In the genomic region with DNA sequence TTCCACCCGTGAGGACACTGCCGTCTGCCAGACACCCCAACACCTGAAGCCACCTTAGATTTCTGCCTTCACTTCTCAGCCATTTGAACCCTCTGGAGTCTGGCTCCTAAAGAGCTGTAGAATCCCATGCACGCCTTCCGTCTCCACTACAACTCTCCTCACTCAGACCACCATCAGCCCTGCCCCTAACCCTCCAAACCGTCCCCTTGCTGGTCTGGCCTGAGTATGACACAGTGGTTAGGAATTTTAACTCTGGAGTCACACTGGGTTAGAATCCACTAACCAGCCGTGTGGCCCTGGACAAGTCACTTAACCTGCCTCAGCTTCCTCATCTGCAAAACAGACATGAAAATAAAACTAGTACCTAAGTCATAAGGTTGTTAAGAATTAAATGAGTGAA, we compare ENCODE assay signal across 19 cellular contexts. TPM values are rescaled to one million over a fixed set of nuclear protein-coding genes. Genes with fewer than 3 reads are reported as not detected.
A peak's percentile ranks its signal among the peaks of the same experiment; 100 is the strongest.
DNase-seq lines count a peak whose midpoint lies in the region; TF ChIP-seq lines count a peak whose summit lies in the region.
"Had no signal": no experiment of that assay in that cellular context is flagged by ENCODE, and none has a peak within 500 bp of the region (broad histone marks: within the 10 kb centered on the region; RNA-seq: fewer than 3 reads in every experiment).

No MANE protein-coding gene starts in this region.

- peaks cover 54% of the 10 kb centered on the region for H4K20me1 ChIP-seq in neural progenitor cell (ENCODE audit: low read depth)

- peaks cover 33% of the 10 kb centered on the region for H3F3A ChIP-seq in neural progenitor cell (ENCODE audit: low read depth)

- H2AFZ ChIP-seq in neural progenitor cell (replicated peaks), result no peak overlapping the region

- POLR2A ChIA-PET in CD8-positive, alpha-beta memory T cell (lab: Charles Lee), result interaction anchor here (1.0 kb wide), 2 partner anchors 8 to 11 kb away, joined by 3 to 5 read pairs; a partner anchor contains a TSS

- CTCF ChIA-PET in CD8-positive, alpha-beta memory T cell (lab: Charles Lee), result interaction anchor here (2.5 to 6.5 kb wide), 3 partner anchors 9 to 58 kb away, joined by 20 to 74 read pairs (median 25); no protein-coding TSS in a partner anchor

- peaks cover 30% of the 10 kb centered on the region for H3K4me1 ChIP-seq in CD8-positive, alpha-beta memory T cell (ENCODE audit: insufficient read depth, low read length)
- peaks cover 3% of the 10 kb centered on the region for H3K4me1 ChIP-seq in endodermal cell (ENCODE audit: control insufficient read depth, insufficient read depth, low read length)
- H3K4me1 ChIP-seq in neural progenitor cell, result peaks cover 22% of the 10 kb centered on the region

- no peaks in the 10 kb centered on the region for H3K9me3 ChIP-seq in CD8-positive, alpha-beta memory T cell (ENCODE audit: low read length)
- no peaks in the 10 kb centered on the region for H3K9me3 ChIP-seq in endodermal cell (ENCODE audit: control insufficient read depth, low read length)
- no peaks in the 10 kb centered on the region for H3K9me3 ChIP-seq in neural progenitor cell (ENCODE audit: low read depth)
- H3K9me3 ChIP-seq: body of pancreas, heart left ventricle, tibial artery had no signal

- H3K9ac ChIP-seq in endodermal cell (ENCODE audit: extremely low read depth, low read length, poor library complexity, severe bottlenecking), result no peak overlapping the region
- no peak overlapping the region for H3K9ac ChIP-seq in neural progenitor cell
- H3K9ac ChIP-seq: KMS-11 had no signal

- H3K9me3 Mint-ChIP-seq in CD8-positive, alpha-beta memory T cell, result no peaks in the 10 kb centered on the region
- H3K9me3 Mint-ChIP-seq in HFFc6 (no peaks in the 10 kb centered on the region), endodermal cell (no peaks in the 10 kb centered on the region), neural progenitor cell (no peaks in the 10 kb centered on the region)

- H3K27me3 ChIP-seq in CD8-positive, alpha-beta memory T cell (ENCODE audit: insufficient read depth, low read length, poor library complexity, severe bottlenecking), result no peaks in the 10 kb centered on the region
- H3K27me3 ChIP-seq in endodermal cell (ENCODE audit: control insufficient read depth, insufficient read depth, low read length, poor library complexity, severe bottlenecking) (peaks cover 14% of the 10 kb centered on the region), neural progenitor cell (peaks cover 17% of the 10 kb centered on the region)
- H3K27me3 ChIP-seq: body of pancreas, heart left ventricle, tibial artery had no signal

- H3K4me2 ChIP-seq in neural progenitor cell, result no peak overlapping the region
- H3K4me2 ChIP-seq: KMS-11 had no signal

- 67 to 78% methylated on average over 3 to 6 of the region's 6 CpGs for WGBS in endodermal cell (ENCODE audit: insufficient coverage in 1 of 2, insufficient read length in 1 of 2), 2 experiments

- H3K27ac ChIP-seq in CD8-positive, alpha-beta memory T cell (ENCODE audit: low read depth, low read length), result no peak overlapping the region
- H3K27ac ChIP-seq in endodermal cell (ENCODE audit: low read depth, low read length) (peak overlapping the region; percentile 68), neural progenitor cell (no peak overlapping the region), coronary artery (no peak overlapping the region)
- H3K27ac ChIP-seq: heart left ventricle, KMS-11, RWPE1, skin epidermis, tibial artery had no signal

- peaks cover 0 to 19% (median 0%) of the 10 kb centered on the region in 3 donors for H3K36me3 Mint-ChIP-seq in CD8-positive, alpha-beta memory T cell
- H3K36me3 Mint-ChIP-seq in HFFc6 (ENCODE audit: low read depth) (no peaks in the 10 kb centered on the region), endodermal cell (ENCODE audit: low read depth) (peaks cover 9% of the 10 kb centered on the region), neural progenitor cell (no peaks in the 10 kb centered on the region)

- peaks cover 29 to 48% (median 34%) of the 10 kb centered on the region in 3 donors for H3K4me1 Mint-ChIP-seq in CD8-positive, alpha-beta memory T cell
- H3K4me1 Mint-ChIP-seq in HFFc6 (ENCODE audit: low read depth) (peaks cover 16% of the 10 kb centered on the region), endodermal cell (no peaks in the 10 kb centered on the region), neural progenitor cell (peaks cover 52% of the 10 kb centered on the region)

- no peaks in the 10 kb centered on the region for H3K79me2 ChIP-seq in neural progenitor cell (ENCODE audit: low read depth)

- peak overlapping the region in 6 of 7 donors; percentile 5 to 79 (median 56) for H3K4me3 Mint-ChIP-seq in CD8-positive, alpha-beta memory T cell
- H3K4me3 Mint-ChIP-seq in HFFc6, result no peak overlapping the region
- no peak overlapping the region for H3K4me3 Mint-ChIP-seq in endodermal cell
- H3K4me3 Mint-ChIP-seq in neural progenitor cell, result peak overlapping the region; percentile 91

- no peak for TF ChIP-seq CTCF in HFFc6 (IDR thresholded peaks at IDR 0.05)
- TF ChIP-seq CTCF in endodermal cell (conservative IDR thresholded peaks at IDR 0.05), result no peak
- TF ChIP-seq CTCF in neural progenitor cell (IDR thresholded peaks at IDR 0.05), result no peak
- no peak for TF ChIP-seq CTCF in coronary artery (IDR thresholded peaks at IDR 0.05)

- no peak overlapping the region for H3K4me3 ChIP-seq in CD8-positive, alpha-beta memory T cell (ENCODE audit: low read length)
- H3K4me3 ChIP-seq in endodermal cell (ENCODE audit: low read length) (no peak overlapping the region), neural progenitor cell (no peak overlapping the region), coronary artery (no peak overlapping the region)
- H3K4me3 ChIP-seq: body of pancreas, heart left ventricle, skin epidermis, tibial artery had no signal

- H3K27ac Mint-ChIP-seq in CD8-positive, alpha-beta memory T cell, result peak overlapping the region in 7 of 8 donors; percentile 59 to 97 (median 91)
- peak overlapping the region; percentile 51 for H3K27ac Mint-ChIP-seq in HFFc6
- H3K27ac Mint-ChIP-seq in endodermal cell, result no peak overlapping the region
- H3K27ac Mint-ChIP-seq in neural progenitor cell, result peak overlapping the region; percentile 5

- no peaks in the 10 kb centered on the region for H3K36me3 ChIP-seq in CD8-positive, alpha-beta memory T cell (ENCODE audit: insufficient read depth, low read length)
- H3K36me3 ChIP-seq in endodermal cell (ENCODE audit: control insufficient read depth, insufficient read depth, low read length) (peaks cover 16% of the 10 kb centered on the region), neural progenitor cell (no peaks in the 10 kb centered on the region)

- H3K27me3 Mint-ChIP-seq in CD8-positive, alpha-beta memory T cell, result peaks cover 0 to 7% of the 10 kb centered on the region in 2 donors
- H3K27me3 Mint-ChIP-seq in HFFc6 (ENCODE audit: insufficient read depth) (peaks cover 8% of the 10 kb centered on the region), endodermal cell (ENCODE audit: insufficient read depth) (peaks cover 30% of the 10 kb centered on the region), neural progenitor cell (ENCODE audit: insufficient read depth, low read depth) (peaks cover 4% of the 10 kb centered on the region)

- DNase-seq in CD8-positive, alpha-beta memory T cell, result no peak
- DNase-seq in HFFc6 (no peak), endodermal cell (peak; percentile 65), neural progenitor cell (ENCODE audit: low spot score) (no peak), coronary artery (ENCODE audit: low spot score) (no peak), NCI-H1048 (lab: John Stamatoyannopoulos, UW) (no peak)
- DNase-seq in stimulated activated CD4-positive, alpha-beta T cell treated with anti-CD3 and anti-CD28 coated beads, Interleukin-4, amount 100 ng/mL, for 1 hour, result no peak
- DNase-seq: activated CD4-positive, CD25-positive, alpha-beta regulatory T cell; activated gamma-delta T cell treated with Interleukin-2 at 50 U/mL for 16 hours; body of pancreas; kidney; midbrain; tibial artery had no signal

RNA-seq across cellular contexts. Expression of a gene that starts 3.0 kb away (rescaled TPM):
- 1 to 10 TPM; 2.7 to 2.8 TPM for total RNA-seq in CD8-positive, alpha-beta memory T cell
- polyA plus RNA-seq in CD8-positive, alpha-beta memory T cell, result not detected
- 1 to 10 TPM in 3 of 6 experiments, under 1 TPM in 3; 0.73 to 1.9 (median 1.1) TPM for total RNA-seq in HFFc6 (2021; fragmentation: NEBNext Ultra II Directional; extraction: Animal tissue kit (Norgen Biotek cat#: 25700))
- 1 to 10 TPM; 3.5 to 3.8 TPM for total RNA-seq in endodermal cell
- 74.4 TPM for polyA plus RNA-seq in endodermal cell (2013, experiment 1 of 2)
- 67.1 TPM for polyA plus RNA-seq in endodermal cell (2013, experiment 2 of 2)
- 5.6 and 5.7 TPM in 2 replicates for total RNA-seq in neural progenitor cell (ENCODE audit: low replicate concordance)
- total RNA-seq: dermis microvascular lymphatic vessel endothelial cell had no signal

RNA-seq across cellular contexts. Expression of a gene that starts 7.9 kb away (rescaled TPM):
- total RNA-seq in CD8-positive, alpha-beta memory T cell, result 10 to 100 TPM; 96.5 to 97.3 TPM
- polyA plus RNA-seq in CD8-positive, alpha-beta memory T cell, result 61.7 TPM
- total RNA-seq in HFFc6 (2021; fragmentation: NEBNext Ultra II Directional; extraction: Animal tissue kit (Norgen Biotek cat#: 25700)), result 100 to 1,000 TPM; 150 to 183 (median 153) TPM
- 10 to 100 TPM; 70.6 to 80.1 TPM for total RNA-seq in endodermal cell
- polyA plus RNA-seq in endodermal cell (2013, experiment 1 of 2), result 55.2 TPM
- 51.0 TPM for polyA plus RNA-seq in endodermal cell (2013, experiment 2 of 2)
- total RNA-seq in neural progenitor cell (ENCODE audit: low replicate concordance), result 19.0 and 41.0 TPM in 2 replicates

RNA-seq across cellular contexts. Expression of a gene that starts 10.7 kb away (rescaled TPM):
- not detected for total RNA-seq in CD8-positive, alpha-beta memory T cell
- not detected for polyA plus RNA-seq in CD8-positive, alpha-beta memory T cell
- under 1 TPM in 2 of 6 experiments, not detected in 4; 0.07 to 0.11 TPM for total RNA-seq in HFFc6 (2021; fragmentation: NEBNext Ultra II Directional; extraction: Animal tissue kit (Norgen Biotek cat#: 25700))
- total RNA-seq in endodermal cell (under 1 TPM in 1 of 2 donors, not detected in 1; 0.20 TPM), neural progenitor cell (ENCODE audit: low replicate concordance) (0.03 TPM in 1 of 2 replicates, not detected in the other)
- polyA plus RNA-seq in endodermal cell (2013, experiment 1 of 2), result 0.50 TPM
- 0.41 TPM for polyA plus RNA-seq in endodermal cell (2013, experiment 2 of 2)
- total RNA-seq: Daoy, dermis microvascular lymphatic vessel endothelial cell had no signal

RNA-seq across cellular contexts. Expression of a gene that starts 12.6 kb away (rescaled TPM):
- total RNA-seq in CD8-positive, alpha-beta memory T cell, result 100 to 1,000 TPM; 119 to 125 TPM
- 18.6 TPM for polyA plus RNA-seq in CD8-positive, alpha-beta memory T cell
- 100 to 1,000 TPM; 220 to 272 (median 246) TPM for total RNA-seq in HFFc6 (2021; fragmentation: NEBNext Ultra II Directional; extraction: Animal tissue kit (Norgen Biotek cat#: 25700))
- total RNA-seq in endodermal cell (100 to 1,000 TPM; 122 to 126 TPM), neural progenitor cell (ENCODE audit: low replicate concordance) (54.0 and 85.5 TPM in 2 replicates)
- 110 TPM for polyA plus RNA-seq in endodermal cell (2013, experiment 1 of 2)
- 101 TPM for polyA plus RNA-seq in endodermal cell (2013, experiment 2 of 2)

RNA-seq across cellular contexts. Expression of a gene that starts 23.5 kb away (rescaled TPM):
- total RNA-seq in CD8-positive, alpha-beta memory T cell, result 10 to 100 TPM; 61.6 to 65.9 TPM
- 11.9 TPM for polyA plus RNA-seq in CD8-positive, alpha-beta memory T cell
- total RNA-seq in HFFc6 (2021; fragmentation: NEBNext Ultra II Directional; extraction: Animal tissue kit (Norgen Biotek cat#: 25700)), result 10 to 100 TPM; 43.4 to 51.9 (median 46.0) TPM
- total RNA-seq in endodermal cell, result 10 to 100 TPM; 52.0 to 69.2 TPM
- polyA plus RNA-seq in endodermal cell (2013, experiment 1 of 2), result 51.3 TPM
- polyA plus RNA-seq in endodermal cell (2013, experiment 2 of 2), result 38.8 TPM
- total RNA-seq in neural progenitor cell (ENCODE audit: low replicate concordance), result 10.6 and 38.2 TPM in 2 replicates

Comparison
In these comparisons a context has a peak if more than half of its experiments do, and no peak if none do; other contexts are left out.
1. H3K4me3 Mint-ChIP-seq: peak in CD8-positive, alpha-beta memory T cell (6 of 7) and neural progenitor cell (single experiment); none in HFFc6 (single experiment) and endodermal cell (single experiment).